In the genomic region with DNA sequence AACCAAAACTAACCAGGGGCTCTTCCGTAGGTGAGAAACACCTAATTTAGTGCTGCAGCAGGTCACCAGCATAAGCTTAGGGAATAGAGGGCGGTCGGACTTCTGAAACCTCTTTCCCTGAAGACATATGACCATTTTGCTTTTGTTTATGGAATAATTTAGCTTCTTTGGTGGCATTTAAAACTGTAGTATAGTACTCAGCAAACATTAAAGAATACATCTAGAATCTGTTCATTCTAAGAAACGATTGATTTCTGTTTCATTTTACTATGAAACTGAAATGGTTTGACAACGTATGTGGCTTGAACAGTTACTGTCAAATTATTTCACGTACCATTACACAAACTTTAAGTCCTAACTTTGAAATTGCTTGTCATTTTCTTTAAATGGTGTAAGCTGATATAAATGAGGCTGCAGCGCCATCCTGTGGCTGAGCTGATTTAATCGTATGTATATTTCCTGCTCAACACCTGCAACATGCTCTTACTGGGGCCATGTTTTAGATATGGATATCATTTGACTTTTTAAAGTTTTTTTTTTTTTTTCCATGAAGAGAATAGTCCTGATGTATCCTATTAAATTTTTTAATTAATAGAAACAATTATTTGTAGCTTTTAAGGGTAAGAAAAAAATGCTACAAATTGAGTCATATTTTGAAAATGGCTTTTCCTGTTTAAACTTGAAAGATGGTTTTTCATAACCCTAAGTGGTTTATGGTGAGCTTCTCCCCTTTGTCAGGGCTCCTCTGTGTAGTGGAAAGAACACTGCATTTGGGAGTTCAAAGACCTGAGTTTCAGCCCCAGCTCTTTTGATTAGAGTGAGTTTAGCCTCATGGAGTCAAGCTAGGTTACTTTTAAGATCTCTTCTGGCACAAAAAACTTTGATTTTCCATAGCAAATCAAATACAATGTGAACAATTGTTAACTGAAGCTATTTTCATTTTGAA, we compare ENCODE assay signal across 8 cellular contexts. TPM values are rescaled to one million over a fixed set of nuclear protein-coding genes. Genes with fewer than 3 reads are reported as not detected.
A peak's percentile ranks its signal among the peaks of the same experiment; 100 is the strongest.
DNase-seq lines count a peak whose midpoint lies in the region; ATAC-seq and TF ChIP-seq lines count a peak whose summit lies in the region.

No MANE protein-coding gene starts in this region.

- no peaks in the 10 kb centered on the region for H4K20me1 ChIP-seq in DOHH2 (ENCODE audit: control insufficient read depth, insufficient read depth, low read depth, low read length)

- H3K9me3 ChIP-seq in DOHH2 (ENCODE audit: control insufficient read depth, insufficient read depth, low read length) (no peaks in the 10 kb centered on the region), transverse colon (no peaks in the 10 kb centered on the region)

- no peaks in the 10 kb centered on the region for H3K36me3 Mint-ChIP-seq in osteocyte (ENCODE audit: unreplicated experiment)

- WGBS in transverse colon (ENCODE audit: low coverage in 1 of 2), 2 donors = 17 to 28% methylated on average over 6 to 8 of the region's 8 CpGs

- intact Hi-C loops in transverse colon (cut with DNase I; ENCODE audit: low total_unique reads) = loop anchor here (5.0 to 10.0 kb wide), 3 partner anchors 112 to 454 kb away; a partner anchor contains a TSS

- no peaks in the 10 kb centered on the region for H3K79me2 ChIP-seq in DOHH2 (ENCODE audit: control insufficient read depth, low read length)

- no peaks in the 10 kb centered on the region for H3K27me3 ChIP-seq in DOHH2 (ENCODE audit: control insufficient read depth, low read length)
- no peaks in the 10 kb centered on the region for H3K27me3 ChIP-seq in transverse colon

- TF ChIP-seq RAD21 in Ishikawa (IDR thresholded peaks at IDR 0.05; ENCODE audit: low read depth) = peak; percentile 88

- peaks cover 8% of the 10 kb centered on the region for H3K4me1 Mint-ChIP-seq in osteocyte (ENCODE audit: unreplicated experiment)

- CTCF ChIA-PET in RWPE1 (lab: Yijun Ruan, JAX) = interaction anchor here (0.6 to 1.7 kb wide), 18 partner anchors 12 to 1255 kb away, joined by 3 to 7 read pairs (median 4); a partner anchor contains a TSS

- no peak overlapping the region for H3K27ac ChIP-seq in DOHH2 (ENCODE audit: low read depth, low read length)
- H3K27ac ChIP-seq in RWPE1 = no peak overlapping the region
- peak overlapping the region in 1 of 4 donors; percentile 8 for H3K27ac ChIP-seq in transverse colon

- H3K4me2 ChIP-seq in DOHH2 (ENCODE audit: low read length) = peak overlapping the region; percentile 9; the same call in 1 of the 2 replicates

- TF ChIP-seq CTCF in DOHH2 (IDR thresholded peaks at IDR 0.05; ENCODE audit: low read depth, low read length, poor library complexity, severe bottlenecking) (peak; percentile 68), RWPE1 (conservative IDR thresholded peaks at IDR 0.05; ENCODE audit: low read depth) (peak; percentile 70), foreskin fibroblast (IDR thresholded peaks at IDR 0.05; ENCODE audit: low read depth, low read length) (peak; percentile 24), osteocyte (IDR thresholded peaks at IDR 0.05) (peak; percentile 68), transverse colon (IDR thresholded peaks at IDR 0.05) (peak; percentile 57 to 84 (median 65))

- no peaks in the 10 kb centered on the region for H3K36me3 ChIP-seq in DOHH2 (ENCODE audit: control insufficient read depth, low read length)
- no peaks in the 10 kb centered on the region for H3K36me3 ChIP-seq in transverse colon

- in situ Hi-C loops in transverse colon (cut with MboI; ENCODE audit: low pct_ligation_motif_present in 1 of 4, low pct_unique_long_range_greater_than_20kb in 1 of 4, low sequenced_read_pairs in 3 of 4) = loop anchor here (5.0 to 25.0 kb wide), 5 partner anchors 104 to 454 kb away; a partner anchor contains a TSS

- H3F3A ChIP-seq in DOHH2 (ENCODE audit: control insufficient read depth, insufficient read depth) = no peaks in the 10 kb centered on the region

- no peaks in the 10 kb centered on the region for H3K27me3 Mint-ChIP-seq in osteocyte (ENCODE audit: unreplicated experiment)

- no peaks in the 10 kb centered on the region for H3K9me3 Mint-ChIP-seq in osteocyte (ENCODE audit: unreplicated experiment)

- H3K27ac Mint-ChIP-seq in osteocyte (ENCODE audit: unreplicated experiment) = no peak overlapping the region

- H3K4me1 ChIP-seq in DOHH2 (ENCODE audit: control insufficient read depth, low read length) (peaks cover 16% of the 10 kb centered on the region), transverse colon (peaks cover 0 to 3% (median 2%) of the 10 kb centered on the region in 4 donors)

- H3K9me2 ChIP-seq in DOHH2 (replicated peaks; ENCODE audit: control insufficient read depth, low read length) = no peaks in the 10 kb centered on the region

- POLR2A ChIA-PET in RWPE1 (lab: Yijun Ruan, JAX; ENCODE audit: low non-redundant PET) = interaction anchor here (0.6 kb wide), 1 partner anchor 225 kb away, joined by 11 read pairs; no protein-coding TSS in a partner anchor

- DNase-seq in RWPE1 (ENCODE audit: low spot score) (peak; percentile 38), foreskin fibroblast (peak; percentile 48 to 88), osteocyte (ENCODE audit: extremely low spot score, unreplicated experiment) (peak; percentile 84), transverse colon (peak; percentile 85)
- DNase-seq in activated T-helper 9 cell treated with anti-CD3 and anti-CD28 coated beads, Interleukin-2, amount 50 U/mL, for 16 hours (ENCODE audit: low read depth) = peak; percentile 74

- TF ChIP-seq POLR2A in transverse colon (IDR thresholded peaks at IDR 0.05) = no peak

- TF ChIP-seq EP300 in Ishikawa (IDR thresholded peaks at IDR 0.05; ENCODE audit: borderline replicate concordance) (no peak), transverse colon (IDR thresholded peaks at IDR 0.05; ENCODE audit: low read depth) (no peak)

- H3K4me3 ChIP-seq in DOHH2 (ENCODE audit: low read length) = no peak overlapping the region
- no peak overlapping the region for H3K4me3 ChIP-seq in foreskin fibroblast (ENCODE audit: low read depth in 1 of 2, low read length in 2 of 2)
- no peak overlapping the region for H3K4me3 ChIP-seq in transverse colon

- no peak overlapping the region for H3K4me3 Mint-ChIP-seq in osteocyte (ENCODE audit: unreplicated experiment)

- ATAC-seq in GM21528 (IDR thresholded peaks at IDR 0.05; ENCODE audit: low FRiP score, unreplicated experiment) = peak; percentile 79

TF ChIP-seq in Ishikawa, 13 proteins besides CTCF, POLR2A, EP300 and RAD21:
- TF ChIP-seq, protein P1, sequence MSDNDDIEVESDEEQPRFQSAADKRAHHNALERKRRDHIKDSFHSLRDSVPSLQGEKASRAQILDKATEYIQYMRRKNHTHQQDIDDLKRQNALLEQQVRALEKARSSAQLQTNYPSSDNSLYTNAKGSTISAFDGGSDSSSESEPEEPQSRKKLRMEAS (IDR thresholded peaks at IDR 0.05) = no peak
- no peak for TF ChIP-seq ZBTB7A (IDR thresholded peaks at IDR 0.05; ENCODE audit: low read depth)
- TF ChIP-seq, protein P2, sequence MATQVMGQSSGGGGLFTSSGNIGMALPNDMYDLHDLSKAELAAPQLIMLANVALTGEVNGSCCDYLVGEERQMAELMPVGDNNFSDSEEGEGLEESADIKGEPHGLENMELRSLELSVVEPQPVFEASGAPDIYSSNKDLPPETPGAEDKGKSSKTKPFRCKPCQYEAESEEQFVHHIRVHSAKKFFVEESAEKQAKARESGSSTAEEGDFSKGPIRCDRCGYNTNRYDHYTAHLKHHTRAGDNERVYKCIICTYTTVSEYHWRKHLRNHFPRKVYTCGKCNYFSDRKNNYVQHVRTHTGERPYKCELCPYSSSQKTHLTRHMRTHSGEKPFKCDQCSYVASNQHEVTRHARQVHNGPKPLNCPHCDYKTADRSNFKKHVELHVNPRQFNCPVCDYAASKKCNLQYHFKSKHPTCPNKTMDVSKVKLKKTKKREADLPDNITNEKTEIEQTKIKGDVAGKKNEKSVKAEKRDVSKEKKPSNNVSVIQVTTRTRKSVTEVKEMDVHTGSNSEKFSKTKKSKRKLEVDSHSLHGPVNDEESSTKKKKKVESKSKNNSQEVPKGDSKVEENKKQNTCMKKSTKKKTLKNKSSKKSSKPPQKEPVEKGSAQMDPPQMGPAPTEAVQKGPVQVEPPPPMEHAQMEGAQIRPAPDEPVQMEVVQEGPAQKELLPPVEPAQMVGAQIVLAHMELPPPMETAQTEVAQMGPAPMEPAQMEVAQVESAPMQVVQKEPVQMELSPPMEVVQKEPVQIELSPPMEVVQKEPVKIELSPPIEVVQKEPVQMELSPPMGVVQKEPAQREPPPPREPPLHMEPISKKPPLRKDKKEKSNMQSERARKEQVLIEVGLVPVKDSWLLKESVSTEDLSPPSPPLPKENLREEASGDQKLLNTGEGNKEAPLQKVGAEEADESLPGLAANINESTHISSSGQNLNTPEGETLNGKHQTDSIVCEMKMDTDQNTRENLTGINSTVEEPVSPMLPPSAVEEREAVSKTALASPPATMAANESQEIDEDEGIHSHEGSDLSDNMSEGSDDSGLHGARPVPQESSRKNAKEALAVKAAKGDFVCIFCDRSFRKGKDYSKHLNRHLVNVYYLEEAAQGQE (IDR thresholded peaks at IDR 0.05; ENCODE audit: low read depth) = no peak
- no peak for TF ChIP-seq NFIC (IDR thresholded peaks at IDR 0.05)
- no peak for TF ChIP-seq TCF12 (IDR thresholded peaks at IDR 0.05; ENCODE audit: low read depth)
- no peak for TF ChIP-seq EGR1 (IDR thresholded peaks at IDR 0.05)
- TF ChIP-seq TEAD4 (IDR thresholded peaks at IDR 0.05) = no peak
- no peak for TF ChIP-seq CEBPB (IDR thresholded peaks at IDR 0.05)
- no peak for TF ChIP-seq CREB1 (IDR thresholded peaks at IDR 0.05; ENCODE audit: low read depth)
- TF ChIP-seq, protein P3, sequence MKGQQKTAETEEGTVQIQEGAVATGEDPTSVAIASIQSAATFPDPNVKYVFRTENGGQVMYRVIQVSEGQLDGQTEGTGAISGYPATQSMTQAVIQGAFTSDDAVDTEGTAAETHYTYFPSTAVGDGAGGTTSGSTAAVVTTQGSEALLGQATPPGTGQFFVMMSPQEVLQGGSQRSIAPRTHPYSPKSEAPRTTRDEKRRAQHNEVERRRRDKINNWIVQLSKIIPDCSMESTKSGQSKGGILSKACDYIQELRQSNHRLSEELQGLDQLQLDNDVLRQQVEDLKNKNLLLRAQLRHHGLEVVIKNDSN (IDR thresholded peaks at IDR 0.05) = no peak
- no peak for TF ChIP-seq FOXM1 (IDR thresholded peaks at IDR 0.05; ENCODE audit: borderline replicate concordance, low read depth)
- no peak for TF ChIP-seq TAF1 (IDR thresholded peaks at IDR 0.05; ENCODE audit: low read depth)

RNA-seq across cellular contexts. Expression of a gene that starts 27.4 kb away (rescaled TPM):
- total RNA-seq in osteocyte (0.24 and 0.73 TPM in 2 replicates), transverse colon (10 to 100 TPM in 1 of 4 donors, 1 to 10 TPM in 1, under 1 TPM in 1, not detected in 1; 0.14 to 22.3 (median 2.1) TPM)
